ENCODE assay signal across 15 cellular contexts in genomic region chr7:135966341-135967043, GRCh38. TPM values are rescaled to one million over a fixed set of nuclear protein-coding genes. Genes with fewer than 3 reads are reported as not detected.
DNase-seq lines count a peak whose midpoint lies in the region; ATAC-seq and TF ChIP-seq lines count a peak whose summit lies in the region.
"Had no signal": no experiment of that assay in that cellular context is flagged by ENCODE, and none has a peak within 500 bp of the region (broad histone marks: within the 10 kb centered on the region; RNA-seq: fewer than 3 reads in every experiment).

No MANE protein-coding gene starts in this region.

- no peak overlapping the region for H3K9ac ChIP-seq in GM23248

- DNase-seq in activated naive CD4-positive, alpha-beta T cell treated with anti-CD3 and anti-CD28 coated beads, Interleukin-2, amount 10 ng/mL, durations not matched to agents 7 days and 5 days = no peak
- no peak for DNase-seq in activated naive CD4-positive, alpha-beta T cell (lab: John Stamatoyannopoulos, UW)
- DNase-seq in GM23248 (peak; percentile 24), activated B cell treated with CpG ODN at 0.5 μM for 24 hours (no peak), NCI-H446 (lab: John Stamatoyannopoulos, UW) (no peak), activated gamma-delta T cell (lab: John Stamatoyannopoulos, UW) (no peak)
- DNase-seq in stimulated activated CD8-positive, alpha-beta memory T cell treated with anti-CD3 and anti-CD28 coated beads, Interleukin-4, amount 100 ng/mL, for 48 hours = no peak
- DNase-seq: activated CD4-positive, alpha-beta T cell treated with anti-CD3 and anti-CD28 coated beads, Interleukin-2, amount 50 U/mL, for 4 hours; Calu3; Karpas-422; mucosa of descending colon; SJCRH30; stomach; T-helper 9 cell had no signal

- H3F3A ChIP-seq in GM23248 (ENCODE audit: insufficient read depth) = peaks cover 8% of the 10 kb centered on the region; the same call in 1 of the 2 replicates

- H3K36me3 Mint-ChIP-seq in activated naive CD4-positive, alpha-beta T cell treated with anti-CD3 and anti-CD28 coated beads, Interleukin-2, amount 10 ng/mL, durations not matched to agents 7 days and 5 days = peaks cover 40% of the 10 kb centered on the region
- peaks cover 46% of the 10 kb centered on the region for H3K36me3 Mint-ChIP-seq in activated B cell treated with CpG ODN at 0.5 μM for 24 hours (ENCODE audit: low read depth)

- H3K9me3 ChIP-seq in GM23248 (ENCODE audit: low read depth) (no peaks in the 10 kb centered on the region), neutrophil (no peaks in the 10 kb centered on the region)
- H3K9me3 ChIP-seq: mucosa of descending colon, SJCRH30, stomach had no signal

- no peak overlapping the region for H2AFZ ChIP-seq in GM23248

- TF ChIP-seq CTCF in activated B cell treated with CpG ODN at 0.5 μM for 24 hours (IDR thresholded peaks at IDR 0.05) (no peak), neutrophil (IDR thresholded peaks at IDR 0.05) (no peak)

- H4K20me1 ChIP-seq in GM23248 (ENCODE audit: insufficient read depth) = peaks cover 15% of the 10 kb centered on the region; the same call in 1 of the 2 replicates

- peaks cover 32% of the 10 kb centered on the region for H3K4me1 ChIP-seq in GM23248 (ENCODE audit: insufficient read depth)
- peaks cover 30 to 50% of the 10 kb centered on the region in 2 experiments for H3K4me1 ChIP-seq in neutrophil (ENCODE audit: control insufficient read depth in 1 of 2, insufficient read depth in 1 of 2, low read depth in 1 of 2, low read length in 1 of 2)
- H3K4me1 ChIP-seq: SJCRH30 had no signal

- peaks cover 97% of the 10 kb centered on the region for H3K79me2 ChIP-seq in GM23248 (ENCODE audit: insufficient read depth)

- WGBS in GM23248 (ENCODE audit: low coverage in 1 of 2, low lambda C conversion rate in 2 of 2, missing lambda C conversion rate in 2 of 2), 2 experiments = 84 to 91% methylated on average over 9 of the region's 9 CpGs

- no peak overlapping the region for H3K4me2 ChIP-seq in GM23248 (ENCODE audit: unreplicated experiment)

- POLR2A ChIA-PET in activated B cell treated with CpG ODN at 0.5 μM for 24 hours (lab: Charles Lee) = interaction anchor here (0.6 to 1.7 kb wide), 4 partner anchors 11 to 24 kb away, joined by 3 to 11 read pairs (median 4); partner anchors contain the start of gene MTPN

- intact Hi-C loops in activated B cell treated with CpG ODN at 0.5 μM for 24 hours (cut with micrococcal nuclease) = no loop called here

- ATAC-seq in activated B cell treated with CpG ODN at 0.5 μM for 24 hours (ENCODE audit: low read depth) = no peak
- ATAC-seq: mucosa of descending colon had no signal

- H3K27me3 ChIP-seq in GM23248 (replicated peaks; ENCODE audit: insufficient read depth) = no peaks in the 10 kb centered on the region
- H3K27me3 ChIP-seq in neutrophil = no peaks in the 10 kb centered on the region
- H3K27me3 ChIP-seq: SJCRH30, stomach had no signal

- peaks cover 63% of the 10 kb centered on the region for H3K4me1 Mint-ChIP-seq in activated naive CD4-positive, alpha-beta T cell treated with anti-CD3 and anti-CD28 coated beads, Interleukin-2, amount 10 ng/mL, durations not matched to agents 7 days and 5 days
- peaks cover 90% of the 10 kb centered on the region for H3K4me1 Mint-ChIP-seq in activated B cell treated with CpG ODN at 0.5 μM for 24 hours

- H3K4me3 Mint-ChIP-seq in activated naive CD4-positive, alpha-beta T cell treated with anti-CD3 and anti-CD28 coated beads, Interleukin-2, amount 10 ng/mL, durations not matched to agents 7 days and 5 days = no peak overlapping the region
- H3K4me3 Mint-ChIP-seq in activated B cell treated with CpG ODN at 0.5 μM for 24 hours = peak overlapping the region; percentile 61

- in situ Hi-C loops in GM23248 (cut with MboI) = no loop called here

- H3K9me3 Mint-ChIP-seq in activated naive CD4-positive, alpha-beta T cell treated with anti-CD3 and anti-CD28 coated beads, Interleukin-2, amount 10 ng/mL, durations not matched to agents 7 days and 5 days = no peaks in the 10 kb centered on the region
- peaks cover 2% of the 10 kb centered on the region for H3K9me3 Mint-ChIP-seq in activated B cell treated with CpG ODN at 0.5 μM for 24 hours

- H3K4me3 ChIP-seq in GM23248 (no peak overlapping the region), neutrophil (ENCODE audit: low read depth in 1 of 2, low read length in 1 of 2) (no peak overlapping the region)
- H3K4me3 ChIP-seq: mucosa of descending colon, SJCRH30, stomach had no signal

- CTCF ChIA-PET in activated naive CD4-positive, alpha-beta T cell treated with anti-CD3 and anti-CD28 coated beads, Interleukin-2, amount 10 ng/mL, durations not matched to agents 7 days and 5 days (lab: Charles Lee) = interaction anchor here (0.6 kb wide), 1 partner anchor 284 kb away, joined by 4 read pairs; no protein-coding TSS in a partner anchor
- CTCF ChIA-PET in activated B cell treated with CpG ODN at 0.5 μM for 24 hours (lab: Charles Lee) = interaction anchor here (0.9 kb wide), 1 partner anchor 14 kb away, joined by 4 read pairs; no protein-coding TSS in a partner anchor

- H3K36me3 ChIP-seq in GM23248 (ENCODE audit: low read depth) = peaks cover 13% of the 10 kb centered on the region
- peaks cover 4% of the 10 kb centered on the region for H3K36me3 ChIP-seq in neutrophil

- H3K27ac ChIP-seq in GM23248 (no peak overlapping the region), neutrophil (peak overlapping the region; percentile 66)
- H3K27ac ChIP-seq: SJCRH30, stomach had no signal

- H3K9me2 ChIP-seq in GM23248 (ENCODE audit: insufficient read depth) = no peaks in the 10 kb centered on the region

- no peaks in the 10 kb centered on the region for H3K27me3 Mint-ChIP-seq in activated naive CD4-positive, alpha-beta T cell treated with anti-CD3 and anti-CD28 coated beads, Interleukin-2, amount 10 ng/mL, durations not matched to agents 7 days and 5 days
- no peaks in the 10 kb centered on the region for H3K27me3 Mint-ChIP-seq in activated B cell treated with CpG ODN at 0.5 μM for 24 hours

- peak overlapping the region; percentile 2 for H3K27ac Mint-ChIP-seq in activated naive CD4-positive, alpha-beta T cell treated with anti-CD3 and anti-CD28 coated beads, Interleukin-2, amount 10 ng/mL, durations not matched to agents 7 days and 5 days
- H3K27ac Mint-ChIP-seq in activated B cell treated with CpG ODN at 0.5 μM for 24 hours = peak overlapping the region; percentile 70

RNA-seq across cellular contexts. Expression of gene MTPN, which starts 10.7 kb away (rescaled TPM):
- total RNA-seq in GM23248 (2014; rRNA removed; shearing (Covaris generic)) = 145 and 159 TPM in 2 replicates
- 130 and 133 TPM in 2 replicates for polyA plus RNA-seq in GM23248 (2016; fragmentation: Nextera tagmentation; extraction: Ambion mirVana)
- total RNA-seq in activated B cell treated with CpG ODN at 0.5 μM for 24 hours = 130 and 137 TPM in 2 replicates
